Comparison of ENCODE assay signal across 4 cellular contexts in the genomic region with DNA sequence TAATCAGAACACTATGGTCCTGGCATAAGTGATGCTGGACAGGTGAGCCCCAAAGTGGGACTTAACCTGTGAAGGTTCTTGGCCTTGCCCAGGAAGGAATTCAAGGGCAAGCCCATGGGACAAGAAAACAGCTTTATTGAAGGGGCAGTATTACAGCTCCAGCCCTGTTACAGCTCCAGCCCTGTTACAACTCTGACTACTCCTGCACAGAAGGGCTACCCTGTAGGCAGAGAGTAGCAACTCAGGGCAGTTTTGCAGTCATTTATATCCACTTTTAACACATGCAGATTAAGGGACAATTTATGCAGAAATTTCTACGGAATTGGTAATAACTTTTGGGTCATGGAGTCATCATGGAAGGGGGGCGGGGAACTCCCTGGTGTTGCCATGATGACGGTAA. TPM values are rescaled to one million over a fixed set of nuclear protein-coding genes. Genes with fewer than 3 reads are reported as not detected.
"Had no signal": no experiment of that assay in that cellular context is flagged by ENCODE, and none has a peak within 500 bp of the region (broad histone marks: within the 10 kb centered on the region; RNA-seq: fewer than 3 reads in every experiment).

No MANE protein-coding gene starts in this region.

- ATAC-seq: GM12878 had no signal

- H3K4me3 ChIP-seq: GM12878 had no signal

- DNase-seq: GDM1, GF-D8 had no signal

RNA-seq across cellular contexts. Expression of gene IL37, which starts 15.7 kb away (rescaled TPM):
- total RNA-seq: G401, GM12878 had no signal

RNA-seq across cellular contexts. Expression of gene IL36G, which starts 51.1 kb away (rescaled TPM):
- total RNA-seq: G401, GM12878 had no signal
